Comparison of ENCODE assay signal across 11 cellular contexts in genomic region chr14:89336338-89336737, GRCh38.
DNase-seq lines count a peak whose midpoint lies in the region; ATAC-seq and TF ChIP-seq lines count a peak whose summit lies in the region.
"Had no signal": no experiment of that assay in that cellular context is flagged by ENCODE, and none has a peak within 500 bp of the region (broad histone marks: within the 10 kb centered on the region; RNA-seq: fewer than 3 reads in every experiment).

No MANE protein-coding gene starts in this region.

- ATAC-seq in HG03354 (IDR thresholded peaks at IDR 0.05; ENCODE audit: poor library complexity, severe bottlenecking, unreplicated experiment) = peak; percentile 49
- no peak for ATAC-seq in effector memory CD8-positive, alpha-beta T cell (replicated peaks)
- ATAC-seq in GM21619 (IDR thresholded peaks at IDR 0.05; ENCODE audit: unreplicated experiment) = no peak
- no peak for ATAC-seq in HG02970 (IDR thresholded peaks at IDR 0.05; ENCODE audit: low FRiP score, unreplicated experiment)

- DNase-seq in effector memory CD8-positive, alpha-beta T cell = no peak
- DNase-seq in NCI-H1930 (lab: John Stamatoyannopoulos, UW) (no peak), dermis blood vessel endothelial cell (no peak)
- DNase-seq: MG63, PC-9 had no signal

- H3K4me3 Mint-ChIP-seq in effector memory CD8-positive, alpha-beta T cell = no peak overlapping the region
- H3K4me3 Mint-ChIP-seq: CD4-positive, CD25-positive, alpha-beta regulatory T cell had no signal

- TF ChIP-seq CTCF in 22Rv1 (IDR thresholded peaks at IDR 0.05) (0 out of 2 replicates have a peak, but pooled peaks have one; percentile 9), GM12874 (IDR thresholded peaks at IDR 0.05; ENCODE audit: insufficient read depth, low read depth, low read length) (peak; percentile 16; the same call in 1 of the 2 replicates)

- peaks cover 6% of the 10 kb centered on the region for H3K36me3 Mint-ChIP-seq in effector memory CD8-positive, alpha-beta T cell (ENCODE audit: insufficient read depth)

- H3K27ac ChIP-seq in 22Rv1 = no peak overlapping the region
- H3K27ac ChIP-seq: PC-9 had no signal

- peak overlapping the region; percentile 10 to 48 for H3K27ac Mint-ChIP-seq in effector memory CD8-positive, alpha-beta T cell

- H3K27me3 Mint-ChIP-seq in effector memory CD8-positive, alpha-beta T cell = no peaks in the 10 kb centered on the region
- H3K27me3 Mint-ChIP-seq: CD4-positive, CD25-positive, alpha-beta regulatory T cell had no signal

- H3K4me1 Mint-ChIP-seq in effector memory CD8-positive, alpha-beta T cell (ENCODE audit: low read depth in 2 of 2) = peaks cover 27 to 37% of the 10 kb centered on the region in 2 donors

- no peaks in the 10 kb centered on the region for H3K9me3 Mint-ChIP-seq in effector memory CD8-positive, alpha-beta T cell
